In genomic region chr15:29873264-29873663, GRCh38 we compare ENCODE assay signal across 17 cellular contexts. TPM values are rescaled to one million over a fixed set of nuclear protein-coding genes. Genes with fewer than 3 reads are reported as not detected.
A peak's percentile ranks its signal among the peaks of the same experiment; 100 is the strongest.
DNase-seq lines count a peak whose midpoint lies in the region; ATAC-seq and TF ChIP-seq lines count a peak whose summit lies in the region.
"Had no signal": no experiment of that assay in that cellular context is flagged by ENCODE, and none has a peak within 500 bp of the region (broad histone marks: within the 10 kb centered on the region; RNA-seq: fewer than 3 reads in every experiment).

No MANE protein-coding gene starts in this region.

- CTCF ChIA-PET in IMR-90 (lab: Yijun Ruan, JAX), result interaction anchor here (0.8 to 1.2 kb wide), 3 partner anchors 8 to 44 kb away, joined by 3 to 5 read pairs (median 3); no protein-coding TSS in a partner anchor

- H3K9ac ChIP-seq in IMR-90 (ENCODE audit: low read depth, low read length) (no peak overlapping the region), colonic mucosa (ENCODE audit: low read depth in 2 of 2, low read length in 2 of 2) (no peak overlapping the region)

- no peak overlapping the region for H4K5ac ChIP-seq in IMR-90 (ENCODE audit: low read depth, low read length)

- BruUV-seq in IMR-90 (replicated peaks; lab: Mats Ljungman, UMichigan), result no TSS peak

- H2AK9ac ChIP-seq in IMR-90 (replicated peaks; ENCODE audit: low read depth, low read length, poor library complexity), result no peak overlapping the region

- H3K27ac ChIP-seq in IMR-90 (ENCODE audit: insufficient read depth, low read length), result no peak overlapping the region
- no peak overlapping the region for H3K27ac ChIP-seq in brain microvascular endothelial cell
- H3K27ac ChIP-seq in layer of hippocampus (ENCODE audit: low read depth, low read length), result peak overlapping the region; percentile 27
- peak overlapping the region; percentile 22 to 27 for H3K27ac ChIP-seq in testis
- H3K27ac ChIP-seq in colonic mucosa, result no peak overlapping the region

- H3K9me3 ChIP-seq in IMR-90 (ENCODE audit: control insufficient read depth, insufficient read depth, low read length) (no peaks in the 10 kb centered on the region; the same call in 1 of the 2 replicates), testis (no peaks in the 10 kb centered on the region), colonic mucosa (no peaks in the 10 kb centered on the region)
- H3K9me3 ChIP-seq: HAP-1 had no signal

- peak; percentile 22 for DNase-seq in IMR-90
- DNase-seq in brain microvascular endothelial cell, result peak; percentile 22
- no peak for DNase-seq in testis
- no peak for DNase-seq in AG20443 (ENCODE audit: low spot score)
- DNase-seq in colonic mucosa, result no peak
- DNase-seq: Calu3; CD4-positive, alpha-beta memory T cell; DMS53; NCI-H1417 treated with DMSO at 0.1 percent for 48 hours; NCI-H1930; NCI-H2171 treated with DMSO at 0.1 percent for 48 hours; NCI-H446 treated with DMSO at 0.1 percent for 48 hours; OCI-M1 had no signal

- H2BK15ac ChIP-seq in IMR-90 (ENCODE audit: low read depth, low read length), result no peak overlapping the region

- no CpG with 5 or more reads among the region's 3 CpGs for WGBS in IMR-90 (ENCODE audit: extremely low coverage in 2 of 2, insufficient read length in 1 of 2), 2 experiments
- 82 to 83% methylated on average over 3 of the region's 3 CpGs for WGBS in testis, 2 donors

- no peak overlapping the region for H3K4me2 ChIP-seq in IMR-90 (ENCODE audit: low read depth, low read length)

- ATAC-seq in IMR-90 (ENCODE audit: low read depth) (peak; percentile 77; the same call in 1 of the 2 replicates), HG03135 (IDR thresholded peaks at IDR 0.05; ENCODE audit: unreplicated experiment) (no peak)
- ATAC-seq: K562 had no signal

- H2BK120ac ChIP-seq in IMR-90 (ENCODE audit: low read depth, low read length), result no peak overlapping the region

- no peak overlapping the region for H3K23ac ChIP-seq in IMR-90 (ENCODE audit: low read depth, low read length)

- no peak overlapping the region for H3K18ac ChIP-seq in IMR-90 (ENCODE audit: low read depth, low read length)

- H2AK5ac ChIP-seq in IMR-90 (ENCODE audit: low read depth, low read length), result no peak overlapping the region

- intact Hi-C loops in IMR-90 (cut with micrococcal nuclease), result no loop called here
- intact Hi-C loops in testis (cut with DNase I; ENCODE audit: low total_unique reads), result loop anchor here (5.0 kb wide), 1 partner anchor 51 kb away; the partner anchor contains the start of gene TJP1
- intact Hi-C loops in colonic mucosa (cut with DNase I), result no loop called here

- H3K4me1 ChIP-seq in IMR-90 (ENCODE audit: control insufficient read depth, insufficient read depth, low read length), result no peaks in the 10 kb centered on the region
- H3K4me1 ChIP-seq in testis, result peaks cover 41% of the 10 kb centered on the region
- no peaks in the 10 kb centered on the region for H3K4me1 ChIP-seq in colonic mucosa

- no peak overlapping the region for H4K91ac ChIP-seq in IMR-90 (ENCODE audit: insufficient read depth, low read depth, low read length)

- no peak overlapping the region for H2BK20ac ChIP-seq in IMR-90 (ENCODE audit: low read depth, low read length)

- H3K27me3 ChIP-seq in IMR-90 (ENCODE audit: control insufficient read depth, insufficient read depth, low read length) (no peaks in the 10 kb centered on the region; the same call in 1 of the 2 replicates), brain microvascular endothelial cell (replicated peaks) (no peaks in the 10 kb centered on the region), layer of hippocampus (ENCODE audit: control insufficient read depth, insufficient read depth, low read length) (no peaks in the 10 kb centered on the region), testis (no peaks in the 10 kb centered on the region), colonic mucosa (no peaks in the 10 kb centered on the region)

- in situ Hi-C loops in IMR-90 (cut with MboI; ENCODE audit: low sequenced_read_pairs), result loop anchor here (10.0 kb wide), 1 partner anchor 52 kb away; no protein-coding TSS in a partner anchor
- in situ Hi-C loops in brain microvascular endothelial cell (cut with HindIII; ENCODE audit: low pct_ligation_motif_present, low sequenced_read_pairs), result no loop called here

- POLR2A ChIA-PET in IMR-90 (lab: Charles Lee; ENCODE audit: unreplicated experiment), result no interaction called here

- no peak overlapping the region for H2BK5ac ChIP-seq in IMR-90 (ENCODE audit: low read depth, low read length, poor library complexity, severe bottlenecking)

- H3K4me3 ChIP-seq in IMR-90 (ENCODE audit: insufficient read depth, low read depth, low read length) (no peak overlapping the region), brain microvascular endothelial cell (ENCODE audit: low read depth, low read length) (no peak overlapping the region), testis (no peak overlapping the region), colonic mucosa (no peak overlapping the region)
- H3K4me3 ChIP-seq: HAP-1, K562 had no signal

- H2AFZ ChIP-seq in IMR-90 (replicated peaks; ENCODE audit: low read length, poor library complexity), result no peak overlapping the region

- no peaks in the 10 kb centered on the region for H3K79me1 ChIP-seq in IMR-90 (ENCODE audit: low read depth in 1 of 2, low read length in 2 of 2)

- no peaks in the 10 kb centered on the region; the same call in 1 of the 2 replicates for H3K9me1 ChIP-seq in IMR-90 (ENCODE audit: insufficient read depth, low read length)

- no peak for TF ChIP-seq RAD21 in IMR-90 (IDR thresholded peaks at IDR 0.05; ENCODE audit: low read length)

- H4K20me1 ChIP-seq in IMR-90 (ENCODE audit: insufficient read depth, low read length), result no peaks in the 10 kb centered on the region

- dilution Hi-C loops in IMR-90 (cut with HindIII; ENCODE audit: low sequenced_read_pairs, unreplicated experiment), result no loop called here

- H3K56ac ChIP-seq in IMR-90 (ENCODE audit: extremely low read depth, insufficient read depth, low read length), result no peak overlapping the region

- TF ChIP-seq CTCF in IMR-90 (conservative IDR thresholded peaks at IDR 0.05; ENCODE audit: low read depth, low read length) (no peak), brain microvascular endothelial cell (IDR thresholded peaks at IDR 0.05; ENCODE audit: low read depth, low read length, missing control alignments) (no peak), testis (IDR thresholded peaks at IDR 0.05) (no peak), colonic mucosa (IDR thresholded peaks at IDR 0.05) (no peak)

- H3K36me3 ChIP-seq in IMR-90 (ENCODE audit: control insufficient read depth, insufficient read depth, low read length), result no peaks in the 10 kb centered on the region
- no peaks in the 10 kb centered on the region for H3K36me3 ChIP-seq in brain microvascular endothelial cell (replicated peaks)
- no peaks in the 10 kb centered on the region for H3K36me3 ChIP-seq in testis (ENCODE audit: low read depth, missing control alignments)
- H3K36me3 ChIP-seq in colonic mucosa, result no peaks in the 10 kb centered on the region
- H3K36me3 ChIP-seq: HAP-1 had no signal

- no peak overlapping the region for H3K14ac ChIP-seq in IMR-90 (replicated peaks; ENCODE audit: low read depth, low read length)

- TF ChIP-seq POLR2A in IMR-90 (IDR thresholded peaks at IDR 0.05; ENCODE audit: low read depth, low read length) (no peak), testis (IDR thresholded peaks at IDR 0.05) (no peak)

- no peak overlapping the region for H3K4ac ChIP-seq in IMR-90 (ENCODE audit: low read depth, low read length)

- H4K8ac ChIP-seq in IMR-90 (ENCODE audit: low read depth in 2 of 2, low read length in 2 of 2), result no peak overlapping the region

TF ChIP-seq in IMR-90, 13 proteins besides CTCF, POLR2A, EP300 and RAD21:
- TF ChIP-seq MXI1 (IDR thresholded peaks at IDR 0.05; ENCODE audit: borderline replicate concordance, low read depth, low read length) (no peak), RCOR1 (IDR thresholded peaks at IDR 0.05; ENCODE audit: insufficient replicate concordance, low read length) (no peak), MAFK (IDR thresholded peaks at IDR 0.05; ENCODE audit: low read depth, low read length) (no peak), MAZ (IDR thresholded peaks at IDR 0.05; ENCODE audit: borderline replicate concordance, low read depth, low read length) (no peak)

RNA-seq across cellular contexts. Expression of gene TJP1, which starts 51.0 kb away (rescaled TPM):
- total RNA-seq in IMR-90 (2012; rRNA removed) (43.4 and 61.7 TPM in 2 replicates), testis (100 to 1,000 TPM; 255 to 315 TPM), colonic mucosa (10 to 100 TPM; 47.2 to 70.1 TPM)
- polyA plus RNA-seq in IMR-90 (2012; rRNA removed) (41.9 and 42.2 TPM in 2 replicates), testis (ENCODE audit: insufficient read depth, low read depth, low replicate concordance) (102 TPM)
- 13.8 and 15.5 TPM in 2 replicates for polyA plus RNA-seq in IMR-90 (2012; cell fraction: cytosol; rRNA removed)
- polyA plus RNA-seq in IMR-90 (2012; cell fraction: nucleus; rRNA removed; ENCODE audit: low replicate concordance), result 15.4 and 56.9 TPM in 2 replicates
- total RNA-seq: CD4-positive, alpha-beta memory T cell had no signal
- polyA plus RNA-seq: CD4-positive, alpha-beta memory T cell had no signal

Comparison
In these comparisons a context has a peak if more than half of its experiments do, and no peak if none do; other contexts are left out.
1. DNase-seq: peak in IMR-90 (single experiment) and brain microvascular endothelial cell (single experiment); none in testis (single experiment), AG20443 (single experiment) and colonic mucosa (single experiment).
2. H3K27ac ChIP-seq: peak in layer of hippocampus (single experiment) and testis (2 of 2); none in IMR-90 (single experiment), brain microvascular endothelial cell (single experiment) and colonic mucosa (single experiment).